Comparison of ENCODE assay signal across 8 cellular contexts in genomic region chr4:124711469-124712416, GRCh38. TPM values are rescaled to one million over a fixed set of nuclear protein-coding genes. Genes with fewer than 3 reads are reported as not detected.
DNase-seq lines count a peak whose midpoint lies in the region; ATAC-seq and TF ChIP-seq lines count a peak whose summit lies in the region.

No MANE protein-coding gene starts in this region.

- H3K27ac ChIP-seq in OCI-LY1 (ENCODE audit: low read depth, low read length, poor library complexity, severe bottlenecking) (no peak overlapping the region), breast epithelium (peak overlapping the region; percentile 98 to 99), gastrocnemius medialis (peak overlapping the region; percentile 89 to 95 (median 94))

- in situ Hi-C loops in gastrocnemius medialis (cut with MboI; ENCODE audit: low sequenced_read_pairs in 4 of 4): no loop called here

- H3K9me3 ChIP-seq in OCI-LY1 (ENCODE audit: low read length) (no peaks in the 10 kb centered on the region), breast epithelium (no peaks in the 10 kb centered on the region), gastrocnemius medialis (no peaks in the 10 kb centered on the region)

- H3K4me1 ChIP-seq in OCI-LY1 (ENCODE audit: insufficient read depth, low read length, severe bottlenecking): peaks cover 19% of the 10 kb centered on the region
- H3K4me1 ChIP-seq in breast epithelium: peaks cover 0 to 7% of the 10 kb centered on the region in 2 donors
- H3K4me1 ChIP-seq in gastrocnemius medialis: peaks cover 27 to 32% of the 10 kb centered on the region in 2 donors

- H3K9me2 ChIP-seq in OCI-LY1 (ENCODE audit: low read depth, low read length): no peaks in the 10 kb centered on the region

- H4K20me1 ChIP-seq in OCI-LY1 (ENCODE audit: insufficient read depth, low read length): no peaks in the 10 kb centered on the region

- no peaks in the 10 kb centered on the region for H3K36me3 ChIP-seq in OCI-LY1 (ENCODE audit: insufficient read depth, low read length)
- no peaks in the 10 kb centered on the region for H3K36me3 ChIP-seq in breast epithelium
- H3K36me3 ChIP-seq in gastrocnemius medialis: no peaks in the 10 kb centered on the region

- peak overlapping the region; percentile 81 for H3K4me3 ChIP-seq in OCI-LY1 (ENCODE audit: low read depth, low read length, poor library complexity, severe bottlenecking)
- peak overlapping the region; percentile 67 to 93 (median 87) for H3K4me3 ChIP-seq in breast epithelium
- H3K4me3 ChIP-seq in iPS-11a (ENCODE audit: low read depth, low read length): peak overlapping the region; percentile 82
- peak overlapping the region; percentile 76 to 98 (median 92) for H3K4me3 ChIP-seq in gastrocnemius medialis

- H2AFZ ChIP-seq in OCI-LY1 (ENCODE audit: low read length): no peak overlapping the region

- peak overlapping the region; percentile 70 for H3K4me2 ChIP-seq in OCI-LY1 (ENCODE audit: low read length)

- ATAC-seq in GM21515 (IDR thresholded peaks at IDR 0.05; ENCODE audit: unreplicated experiment): peak; percentile 23
- peak; percentile 42 to 64 for ATAC-seq in gastrocnemius medialis

- peak; percentile 42 to 53 for DNase-seq in NCI-H524 (lab: John Stamatoyannopoulos, UW)
- DNase-seq in NCI-H524 treated with DMSO at 0.1 percent for 48 hours (lab: John Stamatoyannopoulos, UW): no peak
- peak; percentile 71 for DNase-seq in HT-29 (ENCODE audit: low spot score)
- DNase-seq in breast epithelium (ENCODE audit: low spot score in 2 of 2): peak; percentile 27 to 61
- DNase-seq in gastrocnemius medialis: peak; percentile 23 to 24

- no peak for TF ChIP-seq POLR2A in breast epithelium (IDR thresholded peaks at IDR 0.05)
- TF ChIP-seq POLR2A in gastrocnemius medialis (IDR thresholded peaks at IDR 0.05): no peak

- TF ChIP-seq CTCF in OCI-LY1 (IDR thresholded peaks at IDR 0.05; ENCODE audit: low read length) (peak; percentile 34; the same call in 1 of the 2 replicates), breast epithelium (IDR thresholded peaks at IDR 0.05) (no peak), gastrocnemius medialis (IDR thresholded peaks at IDR 0.05 in 4 of 5, conservative IDR thresholded peaks at IDR 0.05 in 1 of 5) (no peak)

- peak overlapping the region; percentile 69 for H3K9ac ChIP-seq in OCI-LY1 (ENCODE audit: low read length)

- no peaks in the 10 kb centered on the region for H3K79me2 ChIP-seq in OCI-LY1 (ENCODE audit: insufficient read depth, low read length)

- no peaks in the 10 kb centered on the region for H3K27me3 ChIP-seq in OCI-LY1 (ENCODE audit: insufficient read depth, low read length)
- no peaks in the 10 kb centered on the region for H3K27me3 ChIP-seq in breast epithelium
- H3K27me3 ChIP-seq in gastrocnemius medialis: no peaks in the 10 kb centered on the region

- no peaks in the 10 kb centered on the region for H3F3A ChIP-seq in OCI-LY1 (ENCODE audit: insufficient read depth, low read length)

- intact Hi-C loops in breast epithelium (cut with DNase I; ENCODE audit: low total_unique reads): no loop called here
- intact Hi-C loops in gastrocnemius medialis (cut with DNase I; ENCODE audit: low total_unique reads): loop anchor here (2.0 to 10.0 kb wide), 2 partner anchors 193 to 223 kb away; no protein-coding TSS in a partner anchor

RNA-seq across cellular contexts. Expression of gene ANKRD50, which starts 0.8 kb away (rescaled TPM):
- total RNA-seq in HT-29 (2014; rRNA removed; shearing (Covaris generic)): 8.6 and 8.9 TPM in 2 replicates
- total RNA-seq in breast epithelium: 10 to 100 TPM; 14.6 to 35.0 (median 19.3) TPM
- 1 to 10 TPM; 2.5 to 4.2 (median 3.3) TPM for total RNA-seq in gastrocnemius medialis
